ENCODE assay signal across 11 cellular contexts in genomic region chr22:40498454-40499186, GRCh38.
DNase-seq lines count a peak whose midpoint lies in the region; ATAC-seq and TF ChIP-seq lines count a peak whose summit lies in the region.
"Had no signal": no experiment of that assay in that cellular context is flagged by ENCODE, and none has a peak within 500 bp of the region (broad histone marks: within the 10 kb centered on the region; RNA-seq: fewer than 3 reads in every experiment).

No MANE protein-coding gene starts in this region.

- H3K9me3 Mint-ChIP-seq in type B pancreatic cell: peaks cover 5% of the 10 kb centered on the region
- H3K9me3 Mint-ChIP-seq in activated naive CD4-positive, alpha-beta T cell treated with anti-CD3 and anti-CD28 coated beads for 36 hours: no peaks in the 10 kb centered on the region
- no peaks in the 10 kb centered on the region for H3K9me3 Mint-ChIP-seq in activated T-cell treated with anti-CD3 and anti-CD28 coated beads, Interleukin-2, amount 50 U/mL, for 4 hours

- H3K27ac ChIP-seq in SK-N-MC (peak overlapping the region; percentile 82), Peyer's patch (peak overlapping the region in 2 of 4 donors; percentile 4 to 30)
- H3K27ac ChIP-seq: HL-60 had no signal

- no peak for TF ChIP-seq CTCF in type B pancreatic cell (conservative IDR thresholded peaks at IDR 0.05)
- TF ChIP-seq CTCF in Peyer's patch (IDR thresholded peaks at IDR 0.05): no peak

- ATAC-seq in left ventricle myocardium superior: peak; percentile 30
- no peak for ATAC-seq in activated T-cell treated with anti-CD3 and anti-CD28 coated beads, Interleukin-2, amount 50 U/mL, for 4 hours

- H3K4me1 ChIP-seq in Peyer's patch: no peaks in the 10 kb centered on the region
- H3K4me1 ChIP-seq: BE2C had no signal

- H3K9me3 ChIP-seq in SK-N-MC (ENCODE audit: low read depth, low read length) (no peaks in the 10 kb centered on the region), Peyer's patch (no peaks in the 10 kb centered on the region)
- H3K9me3 ChIP-seq: BE2C had no signal

- peak overlapping the region; percentile 20 for H3K9ac ChIP-seq in SK-N-MC (ENCODE audit: insufficient read length)

- no peak overlapping the region for H3K4me3 Mint-ChIP-seq in type B pancreatic cell
- H3K4me3 Mint-ChIP-seq in activated naive CD4-positive, alpha-beta T cell treated with anti-CD3 and anti-CD28 coated beads for 36 hours: no peak overlapping the region
- H3K4me3 Mint-ChIP-seq in activated T-cell treated with anti-CD3 and anti-CD28 coated beads, Interleukin-2, amount 50 U/mL, for 4 hours: no peak overlapping the region
- H3K4me3 Mint-ChIP-seq: activated naive CD8-positive, alpha-beta T cell had no signal

- H3K4me3 ChIP-seq in SK-N-MC (0 out of 2 replicates have a peak overlapping the region, but pooled peaks have one; percentile 16), Peyer's patch (no peak overlapping the region)

- peak; percentile 27 for DNase-seq in NCI-H510A treated with DMSO at 0.1 percent for 48 hours (lab: John Stamatoyannopoulos, UW)
- no peak for DNase-seq in NCI-H510A (lab: John Stamatoyannopoulos, UW)
- DNase-seq in SK-N-MC (ENCODE audit: low read depth, low spot score): no peak
- DNase-seq in left ventricle myocardium superior: no peak
- no peak for DNase-seq in type B pancreatic cell (ENCODE audit: extremely low spot score, unreplicated experiment)
- DNase-seq in activated naive CD4-positive, alpha-beta T cell treated with anti-CD3 and anti-CD28 coated beads for 36 hours: no peak
- DNase-seq in Peyer's patch: no peak
- no peak for DNase-seq in activated T-cell treated with anti-CD3 and anti-CD28 coated beads, Interleukin-2, amount 50 U/mL, for 4 hours

- no peaks in the 10 kb centered on the region for H3K27me3 Mint-ChIP-seq in type B pancreatic cell
- H3K27me3 Mint-ChIP-seq in activated naive CD4-positive, alpha-beta T cell treated with anti-CD3 and anti-CD28 coated beads for 36 hours (ENCODE audit: low read depth): no peaks in the 10 kb centered on the region
- no peaks in the 10 kb centered on the region for H3K27me3 Mint-ChIP-seq in activated T-cell treated with anti-CD3 and anti-CD28 coated beads, Interleukin-2, amount 50 U/mL, for 4 hours (ENCODE audit: low read depth)
- H3K27me3 Mint-ChIP-seq: activated naive CD8-positive, alpha-beta T cell had no signal

- peak overlapping the region; percentile 68 for H3K27ac Mint-ChIP-seq in type B pancreatic cell
- H3K27ac Mint-ChIP-seq in activated naive CD4-positive, alpha-beta T cell treated with anti-CD3 and anti-CD28 coated beads for 36 hours: no peak overlapping the region
- H3K27ac Mint-ChIP-seq: activated naive CD8-positive, alpha-beta T cell had no signal

- H3K36me3 ChIP-seq in SK-N-MC (ENCODE audit: insufficient read depth, low read length) (no peaks in the 10 kb centered on the region), Peyer's patch (no peaks in the 10 kb centered on the region)
- H3K36me3 ChIP-seq: BE2C had no signal

- H3K4me1 Mint-ChIP-seq in type B pancreatic cell (ENCODE audit: unreplicated experiment): peaks cover 19% of the 10 kb centered on the region
- H3K4me1 Mint-ChIP-seq in activated naive CD4-positive, alpha-beta T cell treated with anti-CD3 and anti-CD28 coated beads for 36 hours (ENCODE audit: low read depth): peaks cover 27% of the 10 kb centered on the region
- peaks cover 26% of the 10 kb centered on the region for H3K4me1 Mint-ChIP-seq in activated T-cell treated with anti-CD3 and anti-CD28 coated beads, Interleukin-2, amount 50 U/mL, for 4 hours (ENCODE audit: low read depth)

- no peak for TF ChIP-seq POLR2A in Peyer's patch (IDR thresholded peaks at IDR 0.05)

- no peaks in the 10 kb centered on the region for H3K27me3 ChIP-seq in Peyer's patch
- H3K27me3 ChIP-seq: BE2C had no signal

- intact Hi-C loops in left ventricle myocardium superior (cut with micrococcal nuclease): no loop called here
- intact Hi-C loops in activated naive CD4-positive, alpha-beta T cell treated with anti-CD3 and anti-CD28 coated beads for 36 hours (cut with micrococcal nuclease): no loop called here

- CTCF ChIA-PET in activated naive CD4-positive, alpha-beta T cell treated with anti-CD3 and anti-CD28 coated beads for 36 hours (lab: Charles Lee): interaction anchor here (0.5 to 2.0 kb wide), 2 partner anchors 18 to 59 kb away, joined by 4 to 5 read pairs; no protein-coding TSS in a partner anchor

- H3K36me3 Mint-ChIP-seq in type B pancreatic cell: peaks cover 6% of the 10 kb centered on the region
- H3K36me3 Mint-ChIP-seq in activated naive CD4-positive, alpha-beta T cell treated with anti-CD3 and anti-CD28 coated beads for 36 hours (ENCODE audit: low read depth): peaks cover 4% of the 10 kb centered on the region
- peaks cover 8% of the 10 kb centered on the region for H3K36me3 Mint-ChIP-seq in activated T-cell treated with anti-CD3 and anti-CD28 coated beads, Interleukin-2, amount 50 U/mL, for 4 hours (ENCODE audit: insufficient read depth)
